ENCODE assay signal across 8 cellular contexts in the genomic region with DNA sequence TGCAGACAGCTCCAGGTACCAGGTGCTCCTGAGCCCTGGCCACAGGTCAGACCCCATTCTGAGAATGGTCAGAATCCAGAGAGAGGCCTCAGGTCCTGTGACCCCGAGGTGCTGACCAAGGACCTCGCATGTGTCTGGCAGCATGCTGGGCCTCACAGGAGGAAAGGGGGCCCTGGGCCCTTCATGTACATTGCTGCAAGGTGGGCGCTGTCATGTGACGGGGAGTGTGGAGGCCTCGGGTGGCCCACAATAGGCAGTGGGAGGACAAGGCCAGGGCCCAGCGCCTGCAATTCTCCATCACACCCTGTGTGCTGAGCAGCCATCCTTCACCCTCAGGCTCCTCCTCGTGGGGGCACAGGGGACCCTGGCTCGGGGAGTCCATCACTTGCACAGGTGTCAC. TPM values are rescaled to one million over a fixed set of nuclear protein-coding genes. Genes with fewer than 3 reads are reported as not detected.
"Had no signal": no experiment of that assay in that cellular context is flagged by ENCODE, and none has a peak within 500 bp of the region (broad histone marks: within the 10 kb centered on the region; RNA-seq: fewer than 3 reads in every experiment).

No MANE protein-coding gene starts in this region.

- H3K9me3 ChIP-seq: HAP-1 had no signal

- ATAC-seq: HCT116 had no signal

- H3K36me3 ChIP-seq: HAP-1 had no signal

- FAIRE-seq: HTR-8/SVneo had no signal

- H2AFZ ChIP-seq: GM23248 had no signal

- H3K4me3 ChIP-seq: GM23248, HAP-1 had no signal

- H3K27ac ChIP-seq: GM23248 had no signal

- H3K9ac ChIP-seq: GM23248 had no signal

- H3K4me1 ChIP-seq: HAP-1 had no signal

- H3K27ac Mint-ChIP-seq: HFFc6 had no signal

- H3K9me3 Mint-ChIP-seq: HFFc6 had no signal

- DNase-seq: GOT3, H7 had no signal

- H3K4me3 Mint-ChIP-seq: HFFc6 had no signal

RNA-seq across cellular contexts. Expression of a gene that starts 15.5 kb away (rescaled TPM):
- total RNA-seq: GM23248, HT-29 had no signal
- polyA plus RNA-seq: GM23248 had no signal
